Comparison of ENCODE assay signal across 24 cellular contexts in genomic region chr1:224425279-224425884, GRCh38. TPM values are rescaled to one million over a fixed set of nuclear protein-coding genes. Genes with fewer than 3 reads are reported as not detected.
DNase-seq lines count a peak whose midpoint lies in the region; ATAC-seq, FAIRE-seq and TF ChIP-seq lines count a peak whose summit lies in the region.
"Had no signal": no experiment of that assay in that cellular context is flagged by ENCODE, and none has a peak within 500 bp of the region (broad histone marks: within the 10 kb centered on the region; RNA-seq: fewer than 3 reads in every experiment).

No MANE protein-coding gene starts in this region.

- peak overlapping the region; percentile 61 for H3K27ac Mint-ChIP-seq in activated T-cell treated with anti-CD3 and anti-CD28 coated beads, Interleukin-2, amount 50 U/mL, for 24 hours
- H3K27ac Mint-ChIP-seq in HFFc6 = 0 out of 2 replicates have a peak overlapping the region, but pooled peaks have one; percentile 24
- peak overlapping the region; percentile 14 for H3K27ac Mint-ChIP-seq in stimulated activated effector memory CD8-positive, alpha-beta T cell treated with anti-CD3 and anti-CD28 coated beads, Interleukin-12 subunit alpha, Interleukin-12 subunit beta, amount 100 ng/mL, for 72 hours
- H3K27ac Mint-ChIP-seq in progenitor cell of endocrine pancreas = no peak overlapping the region
- H3K27ac Mint-ChIP-seq: CD4-positive, alpha-beta T cell; nephron had no signal

- 94% methylated on average over 6 of the region's 6 CpGs for WGBS in K562 (ENCODE audit: insufficient coverage, low coverage, missing lambda C conversion rate)

- no peak for TF ChIP-seq CTCF in HFFc6 (IDR thresholded peaks at IDR 0.05)
- no peak for TF ChIP-seq CTCF in K562 (IDR thresholded peaks at IDR 0.05 in 2 of 3, conservative IDR thresholded peaks at IDR 0.05 in 1 of 3; ENCODE audit: insufficient read depth in 2 of 3, low read depth in 1 of 3, low read length in 3 of 3)
- TF ChIP-seq CTCF in progenitor cell of endocrine pancreas (IDR thresholded peaks at IDR 0.05; ENCODE audit: unreplicated experiment) = no peak

- ATAC-seq in K562 (no peak), HG03469 (IDR thresholded peaks at IDR 0.05; ENCODE audit: unreplicated experiment) (no peak)
- ATAC-seq in stimulated activated effector memory CD8-positive, alpha-beta T cell treated with anti-CD3 and anti-CD28 coated beads, Interleukin-12 subunit alpha, Interleukin-12 subunit beta, amount 100 ng/mL, for 72 hours = no peak
- ATAC-seq: foreskin keratinocyte, sciatic nerve, upper lobe of right lung had no signal

- H3K27me3 Mint-ChIP-seq in activated T-cell treated with anti-CD3 and anti-CD28 coated beads, Interleukin-2, amount 50 U/mL, for 24 hours = no peaks in the 10 kb centered on the region
- peaks cover 2% of the 10 kb centered on the region for H3K27me3 Mint-ChIP-seq in HFFc6 (ENCODE audit: insufficient read depth)
- no peaks in the 10 kb centered on the region for H3K27me3 Mint-ChIP-seq in progenitor cell of endocrine pancreas
- H3K27me3 Mint-ChIP-seq: CD4-positive, alpha-beta T cell had no signal

- H3K79me2 ChIP-seq in K562 (ENCODE audit: control insufficient read depth, insufficient read depth, low read length) = peaks cover 38% of the 10 kb centered on the region

- no peak overlapping the region for H2AFZ ChIP-seq in K562 (ENCODE audit: low read depth, low read length)
- H2AFZ ChIP-seq: parathyroid adenoma had no signal

- no peak overlapping the region for H3K4me3 ChIP-seq in K562
- H3K4me3 ChIP-seq: left ventricle myocardium inferior, upper lobe of right lung had no signal

- H3K36me3 ChIP-seq in K562 (ENCODE audit: control insufficient read depth, insufficient read depth, low read length) = peaks cover 85% of the 10 kb centered on the region

- no peak overlapping the region for H3K9ac ChIP-seq in K562 (ENCODE audit: insufficient read depth in 1 of 2, low read depth in 2 of 2, low read length in 2 of 2)
- H3K9ac ChIP-seq: parathyroid adenoma had no signal

- no peaks in the 10 kb centered on the region for H3K9me1 ChIP-seq in K562 (ENCODE audit: control insufficient read depth, insufficient read depth, low read length)

- H3K4me3 Mint-ChIP-seq in activated T-cell treated with anti-CD3 and anti-CD28 coated beads, Interleukin-2, amount 50 U/mL, for 24 hours = no peak overlapping the region
- H3K4me3 Mint-ChIP-seq in HFFc6 = no peak overlapping the region
- H3K4me3 Mint-ChIP-seq in stimulated activated effector memory CD8-positive, alpha-beta T cell treated with anti-CD3 and anti-CD28 coated beads, Interleukin-12 subunit alpha, Interleukin-12 subunit beta, amount 100 ng/mL, for 72 hours = no peak overlapping the region
- no peak overlapping the region for H3K4me3 Mint-ChIP-seq in progenitor cell of endocrine pancreas (ENCODE audit: low read depth)
- H3K4me3 Mint-ChIP-seq: CD4-positive, alpha-beta T cell; nephron had no signal

- H3K9me3 Mint-ChIP-seq in activated T-cell treated with anti-CD3 and anti-CD28 coated beads, Interleukin-2, amount 50 U/mL, for 24 hours = no peaks in the 10 kb centered on the region
- no peaks in the 10 kb centered on the region for H3K9me3 Mint-ChIP-seq in HFFc6
- H3K9me3 Mint-ChIP-seq in stimulated activated effector memory CD8-positive, alpha-beta T cell treated with anti-CD3 and anti-CD28 coated beads, Interleukin-12 subunit alpha, Interleukin-12 subunit beta, amount 100 ng/mL, for 72 hours = no peaks in the 10 kb centered on the region
- H3K9me3 Mint-ChIP-seq in progenitor cell of endocrine pancreas (ENCODE audit: low read depth) = no peaks in the 10 kb centered on the region
- H3K9me3 Mint-ChIP-seq: CD4-positive, alpha-beta T cell; nephron had no signal

- H3K4me1 Mint-ChIP-seq in activated T-cell treated with anti-CD3 and anti-CD28 coated beads, Interleukin-2, amount 50 U/mL, for 24 hours (ENCODE audit: low read depth) = peaks cover 50% of the 10 kb centered on the region
- H3K4me1 Mint-ChIP-seq in HFFc6 (ENCODE audit: low read depth) (peaks cover 60% of the 10 kb centered on the region), progenitor cell of endocrine pancreas (ENCODE audit: low read depth) (peaks cover 4% of the 10 kb centered on the region)
- H3K4me1 Mint-ChIP-seq in stimulated activated effector memory CD8-positive, alpha-beta T cell treated with anti-CD3 and anti-CD28 coated beads, Interleukin-12 subunit alpha, Interleukin-12 subunit beta, amount 100 ng/mL, for 72 hours = peaks cover 31% of the 10 kb centered on the region

- no peak for TF ChIP-seq RAD21 in K562 (CRISPR knock-in tag; conservative IDR thresholded peaks at IDR 0.05 in 1 of 2, IDR thresholded peaks at IDR 0.05 in 1 of 2)

- no peak for TF ChIP-seq POLR2A in K562 (conservative IDR thresholded peaks at IDR 0.05)

- no peaks in the 10 kb centered on the region for H3K9me3 ChIP-seq in K562 (replicated peaks; ENCODE audit: control insufficient read depth, insufficient read depth, low read depth, low read length)
- H3K9me3 ChIP-seq: left ventricle myocardium inferior, upper lobe of right lung had no signal

- H3K27ac ChIP-seq in K562 (ENCODE audit: extremely low read depth, low read depth, low read length) = no peak overlapping the region
- H3K27ac ChIP-seq: foreskin keratinocyte, left ventricle myocardium inferior, parathyroid adenoma, upper lobe of right lung had no signal

- FAIRE-seq in K562 (lab: Jason Lieb, UNC) = peak; percentile 44
- FAIRE-seq: astrocyte had no signal

- no peak overlapping the region for H3K4me2 ChIP-seq in K562 (ENCODE audit: insufficient read depth, low read length)

- H3K4me1 ChIP-seq in K562 (replicated peaks in 1 of 2; ENCODE audit: control insufficient read depth in 2 of 2, insufficient read depth in 2 of 2, low read length in 2 of 2) = peaks cover 0 to 8% of the 10 kb centered on the region in 2 experiments; a peak in 4 of 5 replicates
- H3K4me1 ChIP-seq: parathyroid adenoma had no signal

- no peaks in the 10 kb centered on the region for H3K27me3 ChIP-seq in K562 (ENCODE audit: control insufficient read depth in 2 of 2, insufficient read depth in 2 of 2, low read length in 2 of 2)
- H3K27me3 ChIP-seq: foreskin keratinocyte, upper lobe of right lung had no signal

- POLR2A ChIA-PET in K562 (lab: Yijun Ruan, JAX) = interaction anchor here (0.8 to 1.3 kb wide), 2 partner anchors 9 to 21 kb away, joined by 3 to 4 read pairs; no protein-coding TSS in a partner anchor

- no peak for DNase-seq in activated T-cell treated with anti-CD3 and anti-CD28 coated beads, Interleukin-2, amount 50 U/mL, for 24 hours
- no peak for DNase-seq in activated T-cell treated with anti-CD3 and anti-CD28 coated beads, Interleukin-2, amount 50 U/mL, for 1 hour
- DNase-seq in HFFc6 (no peak), K562 (ENCODE audit: extremely low read depth in 1 of 4, low spot score in 3 of 4) (no peak), progenitor cell of endocrine pancreas (ENCODE audit: low spot score, unreplicated experiment) (no peak), NCI-H510A treated with DMSO at 0.1 percent for 48 hours (lab: John Stamatoyannopoulos, UW) (no peak)
- DNase-seq in stimulated activated effector memory CD8-positive, alpha-beta T cell treated with anti-CD3 and anti-CD28 coated beads, Interleukin-12 subunit alpha, Interleukin-12 subunit beta, amount 100 ng/mL, for 72 hours (ENCODE audit: low spot score in 2 of 2) = no peak
- DNase-seq: CD4-positive, alpha-beta T cell; DMS153; foreskin keratinocyte; GF-D8; Karpas-422; left ventricle myocardium inferior; midbrain; NCI-H187; NCI-H82; OCI-M1; Right ventricle myocardium superior; upper lobe of right lung had no signal

- peaks cover 86% of the 10 kb centered on the region for H3K36me3 Mint-ChIP-seq in activated T-cell treated with anti-CD3 and anti-CD28 coated beads, Interleukin-2, amount 50 U/mL, for 24 hours (ENCODE audit: low read depth)
- H3K36me3 Mint-ChIP-seq in HFFc6 (ENCODE audit: low read depth) = peaks cover 64% of the 10 kb centered on the region
- H3K36me3 Mint-ChIP-seq in stimulated activated effector memory CD8-positive, alpha-beta T cell treated with anti-CD3 and anti-CD28 coated beads, Interleukin-12 subunit alpha, Interleukin-12 subunit beta, amount 100 ng/mL, for 72 hours = peaks cover 100% of the 10 kb centered on the region
- peaks cover 34% of the 10 kb centered on the region for H3K36me3 Mint-ChIP-seq in progenitor cell of endocrine pancreas (ENCODE audit: insufficient read depth)

- in situ Hi-C loops in K562 (cut with MboI) = no loop called here

- intact Hi-C loops in K562 (cut with micrococcal nuclease) = no loop called here

- BruUV-seq in K562 (replicated peaks; lab: Mats Ljungman, UMichigan) = no TSS peak

- no peak for TF ChIP-seq EP300 in K562 (IDR thresholded peaks at IDR 0.05; ENCODE audit: low read length)

- CTCF ChIA-PET in K562 (lab: Yijun Ruan, JAX; ENCODE audit: low intra/inter-chr PET ratio) = no interaction called here

- no peaks in the 10 kb centered on the region for H4K20me1 ChIP-seq in K562 (replicated peaks; ENCODE audit: control insufficient read depth, insufficient read depth, low read length)

TF ChIP-seq in K562, 482 proteins besides CTCF, POLR2A, EP300 and RAD21:
- no peak for TF ChIP-seq NFYB (IDR thresholded peaks at IDR 0.05; ENCODE audit: extremely low read depth, insufficient read length)
- peak; percentile 44; the same call in 1 of the 2 replicates for TF ChIP-seq RBFOX2 (IDR thresholded peaks at IDR 0.05; ENCODE audit: low read depth, low read length)

RNA-seq across cellular contexts. Expression of gene WDR26, which starts 9.2 kb away (rescaled TPM):
- total RNA-seq in HFFc6 (2021; fragmentation: NEBNext Ultra II Directional; extraction: Animal tissue kit (Norgen Biotek cat#: 25700)) = 100 to 1,000 TPM in 1 of 6 experiments, 10 to 100 TPM in 5; 85.4 to 105 (median 90.8) TPM
- 190 and 413 TPM in 2 replicates for total RNA-seq in K562 (2011; cell fraction: chromatin; rRNA removed; ENCODE audit: low replicate concordance)
- 79.0 and 101 TPM in 2 replicates for total RNA-seq in K562 (2011; cell fraction: nucleolus; rRNA removed)
- total RNA-seq in K562 (2011; cell fraction: nucleoplasm; rRNA removed) = 192 and 302 TPM in 2 replicates
- total RNA-seq in K562 (2014; rRNA removed) (21.2 and 26.6 TPM in 2 replicates), K562 (2014; rRNA removed; fragmentation: Illumina TruSeq; extraction: Trizol) (39.8 and 41.0 TPM in 2 replicates), K562 (2015; rRNA removed; fragmentation: Illumina TruSeq; extraction: Trizol) (30.4 and 31.2 TPM in 2 replicates), K562 (2021) (54.6 and 66.0 TPM in 2 replicates), progenitor cell of endocrine pancreas (83.9 and 84.9 TPM in 2 replicates)
- polyA plus RNA-seq in K562 (2011; rRNA removed) (40.3 and 54.4 TPM in 2 replicates), K562 (2014; fragmentation: Illumina TruSeq; extraction: Trizol) (52.3 and 55.7 TPM in 2 replicates), K562 (2014; fragmentation: Nextera tagmentation; extraction: Ambion mirVana) (10 to 100 TPM; 11.5 to 14.3 TPM), K562 (2014; rRNA removed) (39.7 and 58.2 TPM in 2 replicates)
- polyA plus RNA-seq in K562 (2011; cell fraction: cytosol; rRNA removed) = 10.4 and 16.7 TPM in 2 replicates
- 86.9 and 97.7 TPM in 2 replicates for polyA plus RNA-seq in K562 (2011; cell fraction: nucleus; rRNA removed)
- polyA plus RNA-seq in K562 (2012) = 42.7 and 48.1 TPM in 2 replicates
- polyA minus RNA-seq in K562 (2011; rRNA and poly(A)+ RNA removed) = 88.0 and 101 TPM in 2 replicates
- polyA minus RNA-seq in K562 (2011; cell fraction: cytosol; rRNA and poly(A)+ RNA removed) = 50.0 and 56.2 TPM in 2 replicates
- polyA minus RNA-seq in K562 (2011; cell fraction: nucleus; rRNA and poly(A)+ RNA removed) = 73.2 and 92.6 TPM in 2 replicates
